13 cellular contexts compared by ENCODE assay signal in genomic region chr12:52233462-52234141, GRCh38. TPM values are rescaled to one million over a fixed set of nuclear protein-coding genes. Genes with fewer than 3 reads are reported as not detected.
DNase-seq lines count a peak whose midpoint lies in the region; ATAC-seq and TF ChIP-seq lines count a peak whose summit lies in the region.
"Had no signal": no experiment of that assay in that cellular context is flagged by ENCODE, and none has a peak within 500 bp of the region (broad histone marks: within the 10 kb centered on the region; RNA-seq: fewer than 3 reads in every experiment).

No MANE protein-coding gene starts in this region.

- H3K36me3 Mint-ChIP-seq in Calu3 (ENCODE audit: insufficient read depth, unreplicated experiment): peaks cover 90% of the 10 kb centered on the region

- H3K27ac ChIP-seq in RWPE1: peak overlapping the region; percentile 100
- peak overlapping the region; percentile 15 for H3K27ac ChIP-seq in foreskin keratinocyte
- H3K27ac ChIP-seq in osteoblast (ENCODE audit: low read depth, low read length): no peak overlapping the region

- POLR2A ChIA-PET in RWPE1 (lab: Yijun Ruan, JAX; ENCODE audit: low non-redundant PET): interaction anchor here (1.0 to 1.4 kb wide), 2 partner anchors 85 to 87 kb away, joined by 3 to 6 read pairs; no protein-coding TSS in a partner anchor
- POLR2A ChIA-PET in GM10248 (lab: Yijun Ruan, JAX): no interaction called here

- peak overlapping the region; percentile 97 for H3K27ac Mint-ChIP-seq in Calu3 (ENCODE audit: unreplicated experiment)
- H3K27ac Mint-ChIP-seq: stimulated activated naive CD8-positive, alpha-beta T cell treated with anti-CD3 and anti-CD28 coated beads, Interleukin-15, Interleukin-2, amounts not matched to agents 100 ng/mL and 50 ng/mL, for 24 hours had no signal

- CTCF ChIA-PET in Calu3 (lab: Charles Lee) (interaction anchor here (1.9 kb wide), 1 partner anchor 12 kb away, joined by 5 read pairs; no protein-coding TSS in a partner anchor), RWPE1 (lab: Yijun Ruan, JAX) (interaction anchor here (0.6 to 1.2 kb wide), 5 partner anchors 9 to 76 kb away, joined by 3 to 5 read pairs (median 3); no protein-coding TSS in a partner anchor), GM10248 (lab: Yijun Ruan, JAX) (interaction anchor here (5.2 kb wide), 1 partner anchor 45 kb away, joined by 29 read pairs; no protein-coding TSS in a partner anchor)

- no peaks in the 10 kb centered on the region for H3K79me2 ChIP-seq in osteoblast (ENCODE audit: insufficient read depth, low read length)

- no peaks in the 10 kb centered on the region for H3K27me3 Mint-ChIP-seq in Calu3 (ENCODE audit: unreplicated experiment)

- TF ChIP-seq CTCF in Calu3 (IDR thresholded peaks at IDR 0.05; ENCODE audit: unreplicated experiment) (no peak), RWPE1 (conservative IDR thresholded peaks at IDR 0.05; ENCODE audit: low read depth) (no peak), foreskin keratinocyte (conservative IDR thresholded peaks at IDR 0.05) (no peak), osteoblast (IDR thresholded peaks at IDR 0.05; ENCODE audit: extremely low read depth, low read depth, low read length) (no peak), GM10248 (IDR thresholded peaks at IDR 0.05; ENCODE audit: control extremely low read depth, extremely low read depth, low read depth, missing control alignments) (no peak)

- H2AFZ ChIP-seq in osteoblast (ENCODE audit: low read length): peak overlapping the region; percentile 18

- H3K4me3 ChIP-seq in osteoblast (ENCODE audit: insufficient read depth, low read length): peak overlapping the region; percentile 40

- H3K27me3 ChIP-seq in foreskin keratinocyte (no peaks in the 10 kb centered on the region), osteoblast (ENCODE audit: insufficient read depth, low read length) (no peaks in the 10 kb centered on the region)

- no peaks in the 10 kb centered on the region for H3K9me3 Mint-ChIP-seq in Calu3 (ENCODE audit: low read depth, unreplicated experiment)
- H3K9me3 Mint-ChIP-seq: neural crest cell; stimulated activated naive CD8-positive, alpha-beta T cell treated with anti-CD3 and anti-CD28 coated beads, Interleukin-15, Interleukin-2, amounts not matched to agents 100 ng/mL and 50 ng/mL, for 24 hours had no signal

- peak overlapping the region; percentile 32 for H3K4me2 ChIP-seq in osteoblast (ENCODE audit: insufficient read depth, low read length)

- intact Hi-C loops in Calu3 (cut with micrococcal nuclease; ENCODE audit: unreplicated experiment): loop anchor here (10.0 kb wide), 1 partner anchor 51 kb away; no protein-coding TSS in a partner anchor

- peaks cover 41% of the 10 kb centered on the region for H3K4me1 ChIP-seq in foreskin keratinocyte
- peaks cover 65% of the 10 kb centered on the region for H3K4me1 ChIP-seq in osteoblast (ENCODE audit: insufficient read depth, low read length)

- ATAC-seq in foreskin keratinocyte (no peak), HG02763 (IDR thresholded peaks at IDR 0.05; ENCODE audit: unreplicated experiment) (no peak)

- no peaks in the 10 kb centered on the region for H3K9me3 ChIP-seq in osteoblast (ENCODE audit: low read depth, low read length)

- peak overlapping the region; percentile 85 for H3K4me3 Mint-ChIP-seq in Calu3 (ENCODE audit: low read depth, unreplicated experiment)
- H3K4me3 Mint-ChIP-seq: neural crest cell; stimulated activated naive CD8-positive, alpha-beta T cell treated with anti-CD3 and anti-CD28 coated beads, Interleukin-15, Interleukin-2, amounts not matched to agents 100 ng/mL and 50 ng/mL, for 24 hours had no signal

- H3K36me3 ChIP-seq in osteoblast (ENCODE audit: insufficient read depth, low read length): no peaks in the 10 kb centered on the region

- no peaks in the 10 kb centered on the region for H4K20me1 ChIP-seq in osteoblast (ENCODE audit: insufficient read depth, low read length)

- H3K4me1 Mint-ChIP-seq in Calu3 (ENCODE audit: low read depth, unreplicated experiment): peaks cover 64% of the 10 kb centered on the region

- DNase-seq in Calu3 (peak; percentile 15), RWPE1 (ENCODE audit: low spot score) (peak; percentile 30), foreskin keratinocyte (no peak), osteoblast (ENCODE audit: insufficient read length, low spot score, missing footprints) (peak; percentile 26), NCI-H146 treated with DMSO at 0.1 percent for 48 hours (lab: John Stamatoyannopoulos, UW; ENCODE audit: unreplicated experiment) (no peak), GM10248 (ENCODE audit: extremely low spot score) (no peak), NCI-H1694 (lab: John Stamatoyannopoulos, UW) (no peak)
- DNase-seq: activated CD4-positive, alpha-beta T cell treated with anti-CD3 and anti-CD28 coated beads for 4 hours; stimulated activated CD4-positive, alpha-beta T cell treated with anti-CD3 and anti-CD28 coated beads, Interleukin-1b, Interleukin-23, amount 100 ng/mL, for 48 hours had no signal

- BruUV-seq in Calu3 (replicated peaks; lab: Mats Ljungman, UMichigan): TSS peak; percentile 40

RNA-seq across cellular contexts. Expression of gene KRT7, which starts 0.6 kb away (rescaled TPM):
- 2,370 and 2,828 TPM in 2 replicates for total RNA-seq in Calu3 (2022)
- 512 and 2,317 TPM in 2 replicates for total RNA-seq in foreskin keratinocyte
- polyA plus RNA-seq in foreskin keratinocyte: 509 and 2,315 TPM in 2 replicates
- total RNA-seq in osteoblast: 20.9 and 27.9 TPM in 2 replicates
- total RNA-seq: neural crest cell had no signal

RNA-seq across cellular contexts. Expression of gene KRT86, which starts 40.8 kb away (rescaled TPM):
- total RNA-seq in Calu3 (2022) (2.6 and 3.6 TPM in 2 replicates), foreskin keratinocyte (0.04 TPM in 1 of 2 replicates, not detected in the other), osteoblast (under 0.01 and 0.36 TPM in 2 replicates)
- polyA plus RNA-seq in foreskin keratinocyte: 0.02 TPM in 1 of 2 replicates, not detected in the other
- total RNA-seq: neural crest cell had no signal
- polyA plus RNA-seq: CD14-positive monocyte had no signal

RNA-seq across cellular contexts. Expression of gene KRT80, which starts 41.8 kb away (rescaled TPM):
- total RNA-seq in Calu3 (2022) (32.7 and 45.5 TPM in 2 replicates), foreskin keratinocyte (2.5 and 5.3 TPM in 2 replicates), osteoblast (0.59 and 0.72 TPM in 2 replicates)
- polyA plus RNA-seq in foreskin keratinocyte: 2.2 and 4.1 TPM in 2 replicates
- total RNA-seq: neural crest cell had no signal

RNA-seq across cellular contexts. Expression of gene KRT81, which starts 57.7 kb away (rescaled TPM):
- 0.28 and 0.61 TPM in 2 replicates for total RNA-seq in Calu3 (2022)
- not detected in 2 replicates for total RNA-seq in foreskin keratinocyte
- polyA plus RNA-seq in foreskin keratinocyte: 0.10 and 0.14 TPM in 2 replicates
- total RNA-seq in osteoblast: 0.29 TPM in 1 of 2 replicates, not detected in the other
- total RNA-seq: neural crest cell had no signal
- polyA plus RNA-seq: CD14-positive monocyte had no signal

Comparison
In these comparisons a context has a peak if more than half of its experiments do, and no peak if none do; other contexts are left out.
1. DNase-seq: peak in Calu3 (single experiment), RWPE1 (single experiment) and osteoblast (single experiment); none in foreskin keratinocyte (0 of 2), NCI-H146 treated with DMSO at 0.1 percent for 48 hours (single experiment), GM10248 (single experiment) and NCI-H1694 (single experiment).
2. RNA of gene KRT7, which starts 0.6 kb away (total RNA-seq): 2,370 to 2,828 TPM in Calu3 and 512 to 2,317 TPM in foreskin keratinocyte; 20.9 to 27.9 TPM in osteoblast; every median in the first group is over 10 times any median in the second.